ENCODE assay signal across 14 cellular contexts in genomic region chr9:31807574-31808256, GRCh38.
A peak's percentile ranks its signal among the peaks of the same experiment; 100 is the strongest.
DNase-seq lines count a peak whose midpoint lies in the region; ATAC-seq and TF ChIP-seq lines count a peak whose summit lies in the region.
"Had no signal": no experiment of that assay in that cellular context is flagged by ENCODE, and none has a peak within 500 bp of the region (broad histone marks: within the 10 kb centered on the region; RNA-seq: fewer than 3 reads in every experiment).

No MANE protein-coding gene starts in this region.

- no peaks in the 10 kb centered on the region for H3K9me2 ChIP-seq in OCI-LY7 (ENCODE audit: insufficient read depth, low read length)
- no peaks in the 10 kb centered on the region for H3K9me2 ChIP-seq in hepatocyte (replicated peaks; ENCODE audit: insufficient read depth)

- H3K27ac ChIP-seq in OCI-LY7 (ENCODE audit: low read depth, low read length, poor library complexity, severe bottlenecking) (no peak overlapping the region), hepatocyte (no peak overlapping the region), adrenal gland (no peak overlapping the region)

- BruUV-seq in OCI-LY7 (replicated peaks; lab: Mats Ljungman, UMichigan): no TSS peak

- POLR2A ChIA-PET in OCI-LY7 (lab: Charles Lee): no interaction called here

- peak; percentile 11 for TF ChIP-seq CTCF in GM13977 (IDR thresholded peaks at IDR 0.05; ENCODE audit: extremely low read depth, insufficient read depth, missing control alignments)
- TF ChIP-seq CTCF in OCI-LY7 (conservative IDR thresholded peaks at IDR 0.05; ENCODE audit: low read length): peak; percentile 28; the same call in 1 of the 2 replicates
- TF ChIP-seq CTCF in hepatocyte (IDR thresholded peaks at IDR 0.05; ENCODE audit: poor library complexity): peak; percentile 8
- no peak for TF ChIP-seq CTCF in adrenal gland (IDR thresholded peaks at IDR 0.05)

- H3K9me3 ChIP-seq in OCI-LY7 (ENCODE audit: low read length) (no peaks in the 10 kb centered on the region), hepatocyte (ENCODE audit: low read depth) (no peaks in the 10 kb centered on the region), adrenal gland (replicated peaks in 1 of 3) (no peaks in the 10 kb centered on the region)

- in situ Hi-C loops in GM13977 (cut with MboI; ENCODE audit: low pct_unique_long_range_greater_than_20kb, low sequenced_read_pairs, unreplicated experiment): loop anchor here (25.0 kb wide), 1 partner anchor 670 kb away; no protein-coding TSS in a partner anchor

- ATAC-seq in HG02678 (IDR thresholded peaks at IDR 0.05; ENCODE audit: unreplicated experiment): no peak
- no peak for ATAC-seq in GM19452 (IDR thresholded peaks at IDR 0.05; ENCODE audit: unreplicated experiment)

- H3K4me2 ChIP-seq in OCI-LY7 (ENCODE audit: low read length): no peak overlapping the region
- no peak overlapping the region for H3K4me2 ChIP-seq in hepatocyte

- H2AFZ ChIP-seq in OCI-LY7 (ENCODE audit: low read length) (no peak overlapping the region), hepatocyte (no peak overlapping the region)

- CTCF ChIA-PET in OCI-LY7 (lab: Charles Lee; ENCODE audit: unreplicated experiment): no interaction called here

- WGBS in hepatocyte (ENCODE audit: low lambda C conversion rate, missing lambda C conversion rate): 70% methylated on average over 17 of the region's 17 CpGs
- 80 to 89% (median 83%) methylated on average over 17 of the region's 17 CpGs for WGBS in adrenal gland, 4 donors

- H3K4me1 ChIP-seq in OCI-LY7 (ENCODE audit: insufficient read depth, low read length, poor library complexity, severe bottlenecking): no peaks in the 10 kb centered on the region
- no peaks in the 10 kb centered on the region for H3K4me1 ChIP-seq in hepatocyte (ENCODE audit: insufficient read depth)
- no peaks in the 10 kb centered on the region for H3K4me1 ChIP-seq in adrenal gland (replicated peaks in 1 of 2)

- H4K20me1 ChIP-seq in OCI-LY7 (ENCODE audit: insufficient read depth, low read length) (no peaks in the 10 kb centered on the region), hepatocyte (ENCODE audit: insufficient read depth, poor library complexity, severe bottlenecking) (no peaks in the 10 kb centered on the region)

- H3K36me3 ChIP-seq in OCI-LY7 (ENCODE audit: insufficient read depth, low read length): no peaks in the 10 kb centered on the region
- no peaks in the 10 kb centered on the region for H3K36me3 ChIP-seq in hepatocyte (replicated peaks; ENCODE audit: insufficient read depth, low read depth)
- no peaks in the 10 kb centered on the region for H3K36me3 ChIP-seq in adrenal gland (replicated peaks in 1 of 2)

- TF ChIP-seq POLR2A in adrenal gland (IDR thresholded peaks at IDR 0.05): no peak

- H3K79me2 ChIP-seq in OCI-LY7 (ENCODE audit: insufficient read depth, low read depth, low read length): no peaks in the 10 kb centered on the region
- H3K79me2 ChIP-seq in hepatocyte: no peaks in the 10 kb centered on the region

- intact Hi-C loops in OCI-LY7 (cut with micrococcal nuclease; ENCODE audit: unreplicated experiment): no loop called here
- intact Hi-C loops in adrenal gland (cut with DNase I): no loop called here

- DNase-seq in A172 (ENCODE audit: low spot score) (peak; percentile 21), GM13977 (ENCODE audit: low spot score) (no peak), OCI-LY7 (ENCODE audit: low spot score) (no peak), hepatocyte (ENCODE audit: low spot score) (no peak), adrenal gland (no peak), anterior cingulate cortex (lab: John Stamatoyannopoulos, UW) (no peak)
- DNase-seq: effector memory CD4-positive, alpha-beta T cell; KG1; NCI-H187 treated with DMSO at 0.1 percent for 48 hours; NCI-H69; nucleus accumbens; Right ventricle myocardium superior had no signal

- no peaks in the 10 kb centered on the region for H3K27me3 ChIP-seq in hepatocyte
- H3K27me3 ChIP-seq in adrenal gland: no peaks in the 10 kb centered on the region

- H3K4me3 ChIP-seq in OCI-LY7 (ENCODE audit: low read depth, low read length, poor library complexity, severe bottlenecking) (no peak overlapping the region), hepatocyte (no peak overlapping the region), adrenal gland (no peak overlapping the region)

Comparison
In these comparisons a context has a peak if more than half of its experiments do, and no peak if none do; other contexts are left out.
1. CTCF ChIP-seq: peak in GM13977 (single experiment), OCI-LY7 (single experiment) and hepatocyte (single experiment); none in adrenal gland (0 of 6).